17 cellular contexts compared by ENCODE assay signal in the genomic region with DNA sequence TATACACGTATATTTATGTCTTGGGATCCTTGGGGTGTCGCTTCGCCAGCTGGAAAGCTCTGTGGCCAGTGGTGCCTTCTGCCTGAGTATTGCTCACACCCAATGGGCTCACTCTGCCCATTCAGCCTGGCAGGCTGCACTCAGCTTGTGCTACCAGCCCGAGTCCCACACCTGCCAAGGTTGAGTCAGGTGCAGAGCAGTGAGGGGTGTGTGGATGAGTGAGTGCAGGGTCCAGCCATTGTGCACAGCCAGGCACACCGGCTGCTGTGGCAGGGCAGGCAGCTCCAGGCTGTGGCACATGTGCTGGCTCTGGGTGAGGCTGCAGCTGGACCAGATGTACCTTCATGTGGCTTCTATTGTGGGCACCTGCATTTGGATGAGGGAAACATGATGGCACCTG.
DNase-seq lines count a peak whose midpoint lies in the region; ATAC-seq and TF ChIP-seq lines count a peak whose summit lies in the region.
"Had no signal": no experiment of that assay in that cellular context is flagged by ENCODE, and none has a peak within 500 bp of the region (broad histone marks: within the 10 kb centered on the region; RNA-seq: fewer than 3 reads in every experiment).

No MANE protein-coding gene starts in this region.

- no peak overlapping the region for H3K4me3 ChIP-seq in gastroesophageal sphincter
- no peak overlapping the region for H3K4me3 ChIP-seq in lower lobe of right lung
- H3K4me3 ChIP-seq: GM23338, HAP-1 had no signal

- TF ChIP-seq CTCF in gastroesophageal sphincter (IDR thresholded peaks at IDR 0.05) (no peak), lower lobe of right lung (IDR thresholded peaks at IDR 0.05) (no peak)

- no peak overlapping the region for H3K27ac ChIP-seq in gastroesophageal sphincter
- no peak overlapping the region for H3K27ac ChIP-seq in lower lobe of right lung

- no peaks in the 10 kb centered on the region for H3K36me3 Mint-ChIP-seq in stimulated activated effector memory CD8-positive, alpha-beta T cell treated with anti-CD3 and anti-CD28 coated beads, Interleukin-12 subunit alpha, Interleukin-12 subunit beta, amount 100 ng/mL, for 72 hours
- H3K36me3 Mint-ChIP-seq: CD4-positive, alpha-beta memory T cell had no signal

- H3K27ac Mint-ChIP-seq in stimulated activated effector memory CD8-positive, alpha-beta T cell treated with anti-CD3 and anti-CD28 coated beads, Interleukin-12 subunit alpha, Interleukin-12 subunit beta, amount 100 ng/mL, for 72 hours = no peak overlapping the region
- H3K27ac Mint-ChIP-seq: CD4-positive, alpha-beta memory T cell; GM23338; HFFc6 had no signal

- no peak overlapping the region for H3K4me3 Mint-ChIP-seq in stimulated activated effector memory CD8-positive, alpha-beta T cell treated with anti-CD3 and anti-CD28 coated beads, Interleukin-12 subunit alpha, Interleukin-12 subunit beta, amount 100 ng/mL, for 72 hours
- H3K4me3 Mint-ChIP-seq: CD4-positive, alpha-beta memory T cell; GM23338; HFFc6 had no signal

- no peaks in the 10 kb centered on the region for H3K36me3 ChIP-seq in gastroesophageal sphincter
- H3K36me3 ChIP-seq in lower lobe of right lung = no peaks in the 10 kb centered on the region
- H3K36me3 ChIP-seq: HAP-1 had no signal

- no peaks in the 10 kb centered on the region for H3K4me1 Mint-ChIP-seq in stimulated activated effector memory CD8-positive, alpha-beta T cell treated with anti-CD3 and anti-CD28 coated beads, Interleukin-12 subunit alpha, Interleukin-12 subunit beta, amount 100 ng/mL, for 72 hours
- H3K4me1 Mint-ChIP-seq: CD4-positive, alpha-beta memory T cell; GM23338 had no signal

- no peak for TF ChIP-seq POLR2A in gastroesophageal sphincter (IDR thresholded peaks at IDR 0.05)

- DNase-seq in lower lobe of right lung (peak; percentile 23), iPS-NIHi11 (ENCODE audit: low spot score) (no peak), MV-4-11 (lab: John Stamatoyannopoulos, UW) (no peak)
- no peak for DNase-seq in stimulated activated effector memory CD8-positive, alpha-beta T cell treated with anti-CD3 and anti-CD28 coated beads, Interleukin-12 subunit alpha, Interleukin-12 subunit beta, amount 100 ng/mL, for 72 hours (ENCODE audit: low spot score in 2 of 2)
- DNase-seq: 8988T, C1 segment of cervical spinal cord, Calu3, COR-L47, DMS79 treated with DMSO at 0.1 percent for 48 hours, GF-D8, HFFc6 had no signal

- ATAC-seq in gastroesophageal sphincter (peak; percentile 22), lower lobe of right lung (peak in 1 of 2 donors; percentile 34), HG03457 (IDR thresholded peaks at IDR 0.05; ENCODE audit: unreplicated experiment) (no peak), HG03135 (IDR thresholded peaks at IDR 0.05; ENCODE audit: unreplicated experiment) (no peak)
- ATAC-seq in stimulated activated effector memory CD8-positive, alpha-beta T cell treated with anti-CD3 and anti-CD28 coated beads, Interleukin-12 subunit alpha, Interleukin-12 subunit beta, amount 100 ng/mL, for 72 hours = peak; percentile 13
- ATAC-seq: GM23338 had no signal

- H3K4me1 ChIP-seq in gastroesophageal sphincter = no peaks in the 10 kb centered on the region
- no peaks in the 10 kb centered on the region for H3K4me1 ChIP-seq in lower lobe of right lung
- H3K4me1 ChIP-seq: HAP-1 had no signal

- H3K9me3 ChIP-seq in gastroesophageal sphincter (peaks cover 0 to 5% (median 0%) of the 10 kb centered on the region in 3 donors), lower lobe of right lung (no peaks in the 10 kb centered on the region)
- H3K9me3 ChIP-seq: HAP-1 had no signal

- 85 to 97% methylated on average over 3 to 4 of the region's 5 CpGs for WGBS in gastroesophageal sphincter (ENCODE audit: low coverage in 1 of 2), 2 donors

- no peak for TF ChIP-seq EP300 in gastroesophageal sphincter (IDR thresholded peaks at IDR 0.05)

- intact Hi-C loops in lower lobe of right lung (cut with DNase I) = no loop called here

- peaks cover 5% of the 10 kb centered on the region for H3K9me3 Mint-ChIP-seq in stimulated activated effector memory CD8-positive, alpha-beta T cell treated with anti-CD3 and anti-CD28 coated beads, Interleukin-12 subunit alpha, Interleukin-12 subunit beta, amount 100 ng/mL, for 72 hours

- H3K27me3 ChIP-seq in gastroesophageal sphincter (no peaks in the 10 kb centered on the region), lower lobe of right lung (ENCODE audit: low read depth) (no peaks in the 10 kb centered on the region)

Comparison
In these comparisons a context has a peak if more than half of its experiments do, and no peak if none do; other contexts are left out.
1. ATAC-seq: peak in gastroesophageal sphincter (single experiment) and stimulated activated effector memory CD8-positive, alpha-beta T cell treated with anti-CD3 and anti-CD28 coated beads, Interleukin-12 subunit alpha, Interleukin-12 subunit beta, amount 100 ng/mL, for 72 hours (single experiment); none in HG03457 (single experiment) and HG03135 (single experiment).